ENCODE assay signal across 13 cellular contexts in genomic region chr9:134408389-134408788, GRCh38.
DNase-seq lines count a peak whose midpoint lies in the region; ATAC-seq and TF ChIP-seq lines count a peak whose summit lies in the region.
"Had no signal": no experiment of that assay in that cellular context is flagged by ENCODE, and none has a peak within 500 bp of the region (broad histone marks: within the 10 kb centered on the region; RNA-seq: fewer than 3 reads in every experiment).

No MANE protein-coding gene starts in this region.

- peak; percentile 55 for TF ChIP-seq RAD21 in SK-N-SH (IDR thresholded peaks at IDR 0.05; ENCODE audit: low read length)

- peak overlapping the region; percentile 96 for H3K27ac Mint-ChIP-seq in type B pancreatic cell
- H3K27ac Mint-ChIP-seq: activated T-cell treated with anti-CD3 and anti-CD28 coated beads, Interleukin-2, amount 50 U/mL, for 24 hours had no signal

- H3K27me3 Mint-ChIP-seq in type B pancreatic cell, result no peaks in the 10 kb centered on the region
- H3K27me3 Mint-ChIP-seq: naive thymus-derived CD8-positive, alpha-beta T cell had no signal

- H3F3A ChIP-seq in SK-N-SH (replicated peaks; ENCODE audit: insufficient read depth), result peaks cover 4% of the 10 kb centered on the region

- no peak overlapping the region for H3K9ac ChIP-seq in SK-N-SH

- H3K4me1 ChIP-seq in SK-N-SH (ENCODE audit: control insufficient read depth in 1 of 2, insufficient read depth in 2 of 2, low read depth in 1 of 2, low read length in 1 of 2) (peaks cover 32 to 44% of the 10 kb centered on the region in 2 experiments), Peyer's patch (peaks cover 3 to 97% (median 46%) of the 10 kb centered on the region in 4 donors)

- POLR2A ChIA-PET in SK-N-SH (lab: Yijun Ruan, JAX), result no interaction called here

- DNase-seq in SK-N-SH (peak; percentile 79), left lobe of liver (ENCODE audit: low spot score) (peak; percentile 83), type B pancreatic cell (ENCODE audit: extremely low spot score, unreplicated experiment) (no peak), Peyer's patch (no peak), cortex of kidney (lab: John Stamatoyannopoulos, UW) (no peak)
- DNase-seq: 8988T; activated T-cell treated with anti-CD3 and anti-CD28 coated beads, Interleukin-2, amount 50 U/mL, for 24 hours; naive thymus-derived CD8-positive, alpha-beta T cell; NCI-H2029 treated with DMSO at 0.1 percent for 48 hours; OCI-M1 had no signal

- H3K9me3 ChIP-seq in SK-N-SH (no peaks in the 10 kb centered on the region), Peyer's patch (no peaks in the 10 kb centered on the region)

- no peak overlapping the region; the same call in 1 of the 2 replicates for H3K4me2 ChIP-seq in SK-N-SH

- H3K9me3 Mint-ChIP-seq in type B pancreatic cell, result no peaks in the 10 kb centered on the region
- H3K9me3 Mint-ChIP-seq: activated T-cell treated with anti-CD3 and anti-CD28 coated beads, Interleukin-2, amount 50 U/mL, for 24 hours; naive thymus-derived CD8-positive, alpha-beta T cell had no signal

- TF ChIP-seq POLR2A in Peyer's patch (IDR thresholded peaks at IDR 0.05), result no peak

- H3K9me2 ChIP-seq in SK-N-SH, result no peaks in the 10 kb centered on the region

- H3K36me3 ChIP-seq in SK-N-SH (replicated peaks in 1 of 2; ENCODE audit: control insufficient read depth in 1 of 2, insufficient read depth in 2 of 2, low read length in 1 of 2) (no peaks in the 10 kb centered on the region), Peyer's patch (peaks cover 0 to 37% (median 0%) of the 10 kb centered on the region in 3 donors)

- H3K4me1 Mint-ChIP-seq in type B pancreatic cell (ENCODE audit: unreplicated experiment), result peaks cover 32% of the 10 kb centered on the region

- ATAC-seq in SK-N-SH treated with all-trans-retinoic acid at 6 μM for 48 hours, result no peak
- peak; percentile 50 for ATAC-seq in left lobe of liver
- ATAC-seq in HG03442 (IDR thresholded peaks at IDR 0.05; ENCODE audit: unreplicated experiment), result no peak
- ATAC-seq: naive thymus-derived CD8-positive, alpha-beta T cell had no signal

- no peak for TF ChIP-seq EP300 in SK-N-SH (IDR thresholded peaks at IDR 0.05; ENCODE audit: borderline replicate concordance in 1 of 2, low read depth in 1 of 2, low read length in 1 of 2)

- H3K79me2 ChIP-seq in SK-N-SH (ENCODE audit: insufficient read depth), result peaks cover 6% of the 10 kb centered on the region; the same call in 1 of the 2 replicates

- no peak overlapping the region for H3K4me3 Mint-ChIP-seq in type B pancreatic cell
- H3K4me3 Mint-ChIP-seq: activated T-cell treated with anti-CD3 and anti-CD28 coated beads, Interleukin-2, amount 50 U/mL, for 24 hours had no signal

- TF ChIP-seq CTCF in SK-N-SH (IDR thresholded peaks at IDR 0.05) (no peak), VCaP (conservative IDR thresholded peaks at IDR 0.05) (no peak), type B pancreatic cell (conservative IDR thresholded peaks at IDR 0.05) (no peak), Peyer's patch (IDR thresholded peaks at IDR 0.05) (no peak)

- H3K4me3 ChIP-seq in SK-N-SH (ENCODE audit: low read depth in 2 of 2, low read length in 1 of 2), result no peak overlapping the region
- no peak overlapping the region for H3K4me3 ChIP-seq in Peyer's patch

- peaks cover 4% of the 10 kb centered on the region for H3K36me3 Mint-ChIP-seq in type B pancreatic cell
- H3K36me3 Mint-ChIP-seq: naive thymus-derived CD8-positive, alpha-beta T cell had no signal

- H4K20me1 ChIP-seq in SK-N-SH (ENCODE audit: insufficient read depth), result 0 out of 2 replicates have a peak, but pooled peaks cover 7% of the 10 kb centered on the region

- H3K27ac ChIP-seq in SK-N-SH (ENCODE audit: low read depth in 2 of 2, low read length in 1 of 2) (no peak overlapping the region), VCaP (peak overlapping the region; percentile 86; the same call in 1 of the 2 replicates), Peyer's patch (peak overlapping the region in 1 of 4 donors; percentile 64)

- WGBS in SK-N-SH (ENCODE audit: low lambda C conversion rate), result 94% methylated on average over 3 of the region's 9 CpGs

- CTCF ChIA-PET in SK-N-SH (lab: Yijun Ruan, JAX), result interaction anchor here (0.6 to 3.8 kb wide), 7 partner anchors 10 to 244 kb away, joined by 3 to 21 read pairs (median 5); partner anchors contain the start of gene RNU6ATAC

- H3K27me3 ChIP-seq in SK-N-SH (ENCODE audit: insufficient read depth) (no peaks in the 10 kb centered on the region), Peyer's patch (no peaks in the 10 kb centered on the region)

- H2AFZ ChIP-seq in SK-N-SH (ENCODE audit: low read depth), result no peak overlapping the region

TF ChIP-seq in SK-N-SH, 30 proteins besides CTCF, POLR2A, EP300 and RAD21:
- TF ChIP-seq USF1 (IDR thresholded peaks at IDR 0.05; ENCODE audit: borderline replicate concordance, low read depth) (no peak), FOXM1 (IDR thresholded peaks at IDR 0.05; ENCODE audit: low read depth) (no peak), YY1 (IDR thresholded peaks at IDR 0.05; ENCODE audit: low read depth) (no peak), NRF1 (IDR thresholded peaks at IDR 0.05; ENCODE audit: low read depth, low read length) (no peak), JUND (IDR thresholded peaks at IDR 0.05) (no peak), GABPA (IDR thresholded peaks at IDR 0.05; ENCODE audit: low read depth) (no peak)
- TF ChIP-seq, protein P1, sequence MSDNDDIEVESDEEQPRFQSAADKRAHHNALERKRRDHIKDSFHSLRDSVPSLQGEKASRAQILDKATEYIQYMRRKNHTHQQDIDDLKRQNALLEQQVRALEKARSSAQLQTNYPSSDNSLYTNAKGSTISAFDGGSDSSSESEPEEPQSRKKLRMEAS (IDR thresholded peaks at IDR 0.05; ENCODE audit: low read depth), result no peak

TF ChIP-seq in SK-N-SH treated with all-trans-retinoic acid at 6 μM for 48 hours, 23 proteins besides CTCF, POLR2A, EP300 and RAD21 (continues in another document):
- TF ChIP-seq, protein P2, sequence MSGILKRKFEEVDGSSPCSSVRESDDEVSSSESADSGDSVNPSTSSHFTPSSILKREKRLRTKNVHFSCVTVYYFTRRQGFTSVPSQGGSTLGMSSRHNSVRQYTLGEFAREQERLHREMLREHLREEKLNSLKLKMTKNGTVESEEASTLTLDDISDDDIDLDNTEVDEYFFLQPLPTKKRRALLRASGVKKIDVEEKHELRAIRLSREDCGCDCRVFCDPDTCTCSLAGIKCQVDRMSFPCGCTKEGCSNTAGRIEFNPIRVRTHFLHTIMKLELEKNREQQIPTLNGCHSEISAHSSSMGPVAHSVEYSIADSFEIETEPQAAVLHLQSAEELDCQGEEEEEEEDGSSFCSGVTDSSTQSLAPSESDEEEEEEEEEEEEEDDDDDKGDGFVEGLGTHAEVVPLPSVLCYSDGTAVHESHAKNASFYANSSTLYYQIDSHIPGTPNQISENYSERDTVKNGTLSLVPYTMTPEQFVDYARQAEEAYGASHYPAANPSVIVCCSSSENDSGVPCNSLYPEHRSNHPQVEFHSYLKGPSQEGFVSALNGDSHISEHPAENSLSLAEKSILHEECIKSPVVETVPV (CRISPR knock-in tag; IDR thresholded peaks at IDR 0.05), result no peak
- TF ChIP-seq ARNTL (CRISPR knock-in tag; IDR thresholded peaks at IDR 0.05; ENCODE audit: borderline replicate concordance, low read depth), result no peak
- no peak for TF ChIP-seq ESRRG (CRISPR knock-in tag; IDR thresholded peaks at IDR 0.05)
- no peak for TF ChIP-seq ZNF8 (CRISPR knock-in tag; IDR thresholded peaks at IDR 0.05)
- no peak for TF ChIP-seq PATZ1 (CRISPR knock-in tag; IDR thresholded peaks at IDR 0.05; ENCODE audit: borderline replicate concordance)
- TF ChIP-seq SNAI2 (CRISPR knock-in tag; IDR thresholded peaks at IDR 0.05), result no peak
- no peak for TF ChIP-seq ISL1 (CRISPR knock-in tag; IDR thresholded peaks at IDR 0.05)
- TF ChIP-seq, protein P3, sequence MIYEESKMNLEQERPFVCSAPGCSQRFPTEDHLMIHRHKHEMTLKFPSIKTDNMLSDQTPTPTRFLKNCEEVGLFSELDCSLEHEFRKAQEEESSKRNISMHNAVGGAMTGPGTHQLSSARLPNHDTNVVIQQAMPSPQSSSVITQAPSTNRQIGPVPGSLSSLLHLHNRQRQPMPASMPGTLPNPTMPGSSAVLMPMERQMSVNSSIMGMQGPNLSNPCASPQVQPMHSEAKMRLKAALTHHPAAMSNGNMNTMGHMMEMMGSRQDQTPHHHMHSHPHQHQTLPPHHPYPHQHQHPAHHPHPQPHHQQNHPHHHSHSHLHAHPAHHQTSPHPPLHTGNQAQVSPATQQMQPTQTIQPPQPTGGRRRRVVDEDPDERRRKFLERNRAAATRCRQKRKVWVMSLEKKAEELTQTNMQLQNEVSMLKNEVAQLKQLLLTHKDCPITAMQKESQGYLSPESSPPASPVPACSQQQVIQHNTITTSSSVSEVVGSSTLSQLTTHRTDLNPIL (CRISPR knock-in tag; IDR thresholded peaks at IDR 0.05; ENCODE audit: low read depth), result no peak
- no peak for TF ChIP-seq POU6F1 (CRISPR knock-in tag; IDR thresholded peaks at IDR 0.05; ENCODE audit: borderline replicate concordance, low read depth)
- TF ChIP-seq TOX (CRISPR knock-in tag; IDR thresholded peaks at IDR 0.05; ENCODE audit: borderline replicate concordance), result no peak

Comparison
In these comparisons a context has a peak if more than half of its experiments do, and no peak if none do; other contexts are left out.
1. DNase-seq: peak in SK-N-SH (single experiment) and left lobe of liver (single experiment); none in type B pancreatic cell (single experiment), Peyer's patch (0 of 3) and cortex of kidney (single experiment).